In genomic region chr4:62455871-62456270, GRCh38 we compare ENCODE assay signal across 18 cellular contexts.
A peak's percentile ranks its signal among the peaks of the same experiment; 100 is the strongest.
DNase-seq lines count a peak whose midpoint lies in the region; ATAC-seq and TF ChIP-seq lines count a peak whose summit lies in the region.
"Had no signal": no experiment of that assay in that cellular context is flagged by ENCODE, and none has a peak within 500 bp of the region (broad histone marks: within the 10 kb centered on the region; RNA-seq: fewer than 3 reads in every experiment).

No MANE protein-coding gene starts in this region.

- H3K4ac ChIP-seq in mesendoderm (ENCODE audit: low read depth, low read length): no peak overlapping the region

- in situ Hi-C loops in brain microvascular endothelial cell (cut with HindIII; ENCODE audit: low pct_ligation_motif_present, low sequenced_read_pairs): no loop called here

- no peak overlapping the region for H3K4me2 ChIP-seq in PC-3 (ENCODE audit: low read length)
- H3K4me2 ChIP-seq in mesendoderm (ENCODE audit: low read length): no peak overlapping the region
- H3K4me2 ChIP-seq: A549, GM23338 had no signal

- H3K27ac ChIP-seq in PC-3 (ENCODE audit: low read length) (no peak overlapping the region), brain microvascular endothelial cell (no peak overlapping the region), mesendoderm (ENCODE audit: low read depth, low read length) (no peak overlapping the region), stomach (no peak overlapping the region)
- no peak overlapping the region for H3K27ac ChIP-seq in CD4-positive, alpha-beta memory T cell (ENCODE audit: low read depth, low read length)
- H3K27ac ChIP-seq: A549, C4-2B had no signal

- H3K79me1 ChIP-seq in mesendoderm (ENCODE audit: low read length): no peaks in the 10 kb centered on the region

- no peak for TF ChIP-seq CTCF in PC-3 (conservative IDR thresholded peaks at IDR 0.05; ENCODE audit: low read depth, low read length)
- TF ChIP-seq CTCF in brain microvascular endothelial cell (IDR thresholded peaks at IDR 0.05; ENCODE audit: low read depth, low read length, missing control alignments): no peak
- TF ChIP-seq CTCF in stomach (IDR thresholded peaks at IDR 0.05): no peak

- ATAC-seq in PC-3: no peak
- no peak for ATAC-seq in left cardiac atrium
- ATAC-seq: A549; CD8-positive, alpha-beta T cell; GM23338 had no signal

- no peak overlapping the region for H3K23ac ChIP-seq in mesendoderm (ENCODE audit: low read length)

- H3K9me2 ChIP-seq in PC-3 (replicated peaks; ENCODE audit: low read length): no peaks in the 10 kb centered on the region

- H2BK5ac ChIP-seq in mesendoderm (ENCODE audit: low read length): no peak overlapping the region

- peaks cover 0 to 19% (median 9%) of the 10 kb centered on the region in 8 donors for H3K9me3 Mint-ChIP-seq in CD4-positive, alpha-beta memory T cell
- H3K9me3 Mint-ChIP-seq: GM23338 had no signal

- no peaks in the 10 kb centered on the region for H3K36me3 ChIP-seq in PC-3 (ENCODE audit: low read depth, low read length)
- H3K36me3 ChIP-seq in brain microvascular endothelial cell (replicated peaks): no peaks in the 10 kb centered on the region
- no peaks in the 10 kb centered on the region for H3K36me3 ChIP-seq in mesendoderm (ENCODE audit: control insufficient read depth, insufficient read depth, low read length)
- no peaks in the 10 kb centered on the region for H3K36me3 ChIP-seq in CD4-positive, alpha-beta memory T cell (ENCODE audit: insufficient read depth, low read length)
- H3K36me3 ChIP-seq in stomach: no peaks in the 10 kb centered on the region
- H3K36me3 ChIP-seq: BE2C had no signal

- H3K36me3 Mint-ChIP-seq in CD4-positive, alpha-beta memory T cell: no peaks in the 10 kb centered on the region
- H3K36me3 Mint-ChIP-seq: CD8-positive, alpha-beta T cell had no signal

- no TSS peak for BruUV-seq in PC-3 (replicated peaks; lab: Mats Ljungman, UMichigan)

- H4K5ac ChIP-seq in mesendoderm (ENCODE audit: low read length): no peak overlapping the region

- H3K4me1 Mint-ChIP-seq in CD4-positive, alpha-beta memory T cell: no peaks in the 10 kb centered on the region
- H3K4me1 Mint-ChIP-seq: IgD-negative memory B cell had no signal

- H3K27me3 Mint-ChIP-seq in CD4-positive, alpha-beta memory T cell: no peaks in the 10 kb centered on the region
- H3K27me3 Mint-ChIP-seq: IgD-negative memory B cell had no signal

- H2BK120ac ChIP-seq in mesendoderm (ENCODE audit: low read depth, low read length): no peak overlapping the region

- no peak overlapping the region for H4K8ac ChIP-seq in mesendoderm (ENCODE audit: low read depth, low read length)

- no peaks in the 10 kb centered on the region for H3K79me2 ChIP-seq in PC-3 (ENCODE audit: low read length)
- no peaks in the 10 kb centered on the region for H3K79me2 ChIP-seq in mesendoderm (ENCODE audit: control insufficient read depth, insufficient read depth, low read length)

- no peak overlapping the region for H3K4me3 ChIP-seq in PC-3 (ENCODE audit: low read length)
- no peak overlapping the region for H3K4me3 ChIP-seq in brain microvascular endothelial cell (ENCODE audit: low read depth, low read length)
- H3K4me3 ChIP-seq in mesendoderm (ENCODE audit: low read length): no peak overlapping the region
- no peak overlapping the region for H3K4me3 ChIP-seq in CD4-positive, alpha-beta memory T cell (ENCODE audit: low read length in 2 of 2)
- no peak overlapping the region for H3K4me3 ChIP-seq in stomach
- H3K4me3 ChIP-seq: A549, GM23338 had no signal

- CTCF ChIA-PET in PC-3 (lab: Charles Lee): no interaction called here
- CTCF ChIA-PET in CD4-positive, alpha-beta memory T cell (lab: Charles Lee; ENCODE audit: partially characterized antibody): no interaction called here

- H3K18ac ChIP-seq in mesendoderm (ENCODE audit: low read length): no peak overlapping the region

- no peaks in the 10 kb centered on the region for H4K20me1 ChIP-seq in PC-3 (ENCODE audit: low read length)

- no peak for TF ChIP-seq POLR2A in stomach (IDR thresholded peaks at IDR 0.05)

- H3K4me1 ChIP-seq in PC-3 (ENCODE audit: insufficient read depth, low read length) (peaks cover 38% of the 10 kb centered on the region), mesendoderm (ENCODE audit: control insufficient read depth, low read depth, low read length) (no peaks in the 10 kb centered on the region), stomach (no peaks in the 10 kb centered on the region)
- H3K4me1 ChIP-seq in CD4-positive, alpha-beta memory T cell (ENCODE audit: insufficient read depth, low read length): no peaks in the 10 kb centered on the region
- H3K4me1 ChIP-seq: A549, BE2C had no signal

- H3K27me3 ChIP-seq in PC-3 (ENCODE audit: low read length): no peaks in the 10 kb centered on the region
- H3K27me3 ChIP-seq in brain microvascular endothelial cell (replicated peaks): no peaks in the 10 kb centered on the region
- no peaks in the 10 kb centered on the region for H3K27me3 ChIP-seq in mesendoderm (ENCODE audit: insufficient read depth, low read length, poor library complexity)
- no peaks in the 10 kb centered on the region for H3K27me3 ChIP-seq in CD4-positive, alpha-beta memory T cell (ENCODE audit: insufficient read depth, low read length)
- H3K27me3 ChIP-seq in stomach: no peaks in the 10 kb centered on the region
- H3K27me3 ChIP-seq: BE2C had no signal

- POLR2A ChIA-PET in PC-3 (lab: Charles Lee; ENCODE audit: unreplicated experiment): no interaction called here
- POLR2A ChIA-PET in CD4-positive, alpha-beta memory T cell (lab: Charles Lee; ENCODE audit: partially characterized antibody): no interaction called here

- H2BK15ac ChIP-seq in mesendoderm (replicated peaks; ENCODE audit: low read depth): no peak overlapping the region

- intact Hi-C loops in PC-3 (cut with micrococcal nuclease) (no loop called here), left cardiac atrium (cut with DNase I) (no loop called here), stomach (cut with DNase I; ENCODE audit: low total_unique reads) (no loop called here)
- intact Hi-C loops in CD4-positive, alpha-beta memory T cell (cut with micrococcal nuclease): no loop called here

- no peak overlapping the region for H3K56ac ChIP-seq in mesendoderm (ENCODE audit: low read length)

- H3K9ac ChIP-seq in PC-3 (ENCODE audit: low read length) (no peak overlapping the region), mesendoderm (ENCODE audit: low read length) (no peak overlapping the region)

- H3K9me3 ChIP-seq in PC-3 (ENCODE audit: low read length) (no peaks in the 10 kb centered on the region), stomach (no peaks in the 10 kb centered on the region)
- no peaks in the 10 kb centered on the region for H3K9me3 ChIP-seq in CD4-positive, alpha-beta memory T cell (ENCODE audit: control insufficient read depth in 1 of 2, low read length in 2 of 2)
- H3K9me3 ChIP-seq: A549, BE2C had no signal

- no peak for TF ChIP-seq EP300 in stomach (IDR thresholded peaks at IDR 0.05)

- H3K27ac Mint-ChIP-seq in CD4-positive, alpha-beta memory T cell: no peak overlapping the region
- H3K27ac Mint-ChIP-seq: CD8-positive, alpha-beta T cell; GM23338; IgD-negative memory B cell had no signal

- H3K4me3 Mint-ChIP-seq in CD4-positive, alpha-beta memory T cell: no peak overlapping the region
- H3K4me3 Mint-ChIP-seq: CD8-positive, alpha-beta T cell; GM23338; IgD-negative memory B cell had no signal

- H3F3A ChIP-seq in PC-3 (ENCODE audit: low read length, unreplicated experiment): no peaks in the 10 kb centered on the region

- no peak overlapping the region for H2AK5ac ChIP-seq in mesendoderm (ENCODE audit: low read length)

- H2AFZ ChIP-seq in PC-3 (ENCODE audit: low read length): no peak overlapping the region
- H2AFZ ChIP-seq: GM23338 had no signal

- DNase-seq in ELR (ENCODE audit: low read depth) (peak; percentile 38), PC-3 (peak; percentile 24), brain microvascular endothelial cell (peak; percentile 4), mesendoderm (peak; percentile 59), left cardiac atrium (no peak), stomach (no peak)
- no peak for DNase-seq in CD4-positive, alpha-beta memory T cell
- DNase-seq: BE2C; CD8-positive, alpha-beta T cell; COR-L47; DMS153; DMS79 treated with DMSO at 0.1 percent for 48 hours; GF-D8; H7 had no signal

Comparison
In these comparisons a context has a peak if more than half of its experiments do, and no peak if none do; other contexts are left out.
1. DNase-seq: peak in ELR (single experiment), PC-3 (single experiment), brain microvascular endothelial cell (single experiment) and mesendoderm (single experiment); none in left cardiac atrium (single experiment), CD4-positive, alpha-beta memory T cell (0 of 5) and stomach (single experiment).